Comparison of ENCODE assay signal across 10 cellular contexts in genomic region chr6:7728855-7729590, GRCh38. TPM values are rescaled to one million over a fixed set of nuclear protein-coding genes. Genes with fewer than 3 reads are reported as not detected.
DNase-seq lines count a peak whose midpoint lies in the region; ATAC-seq lines count a peak whose summit lies in the region.
"Had no signal": no experiment of that assay in that cellular context is flagged by ENCODE, and none has a peak within 500 bp of the region (broad histone marks: within the 10 kb centered on the region; RNA-seq: fewer than 3 reads in every experiment).

No MANE protein-coding gene starts in this region.

- H3K27me3 Mint-ChIP-seq in activated T-cell treated with anti-CD3 and anti-CD28 coated beads, Interleukin-2, amount 50 U/mL, for 72 hours (ENCODE audit: low read depth): peaks cover 85% of the 10 kb centered on the region
- H3K27me3 Mint-ChIP-seq in T-helper 17 cell: peaks cover 78% of the 10 kb centered on the region
- peaks cover 99% of the 10 kb centered on the region for H3K27me3 Mint-ChIP-seq in stimulated activated naive CD8-positive, alpha-beta T cell treated with anti-CD3 and anti-CD28 coated beads, Interleukin-15, amount 100 ng/mL, for 72 hours

- H3K36me3 Mint-ChIP-seq in activated T-cell treated with anti-CD3 and anti-CD28 coated beads, Interleukin-2, amount 50 U/mL, for 72 hours (ENCODE audit: insufficient read depth in 2 of 2): peaks cover 0 to 1% of the 10 kb centered on the region in 2 donors
- H3K36me3 Mint-ChIP-seq in T-helper 17 cell (ENCODE audit: low read depth): peaks cover 5% of the 10 kb centered on the region

- H3K27ac Mint-ChIP-seq in activated T-cell treated with anti-CD3 and anti-CD28 coated beads, Interleukin-2, amount 50 U/mL, for 72 hours: no peak overlapping the region
- no peak overlapping the region for H3K27ac Mint-ChIP-seq in T-helper 17 cell
- H3K27ac Mint-ChIP-seq in stimulated activated naive CD8-positive, alpha-beta T cell treated with anti-CD3 and anti-CD28 coated beads, Interleukin-15, amount 100 ng/mL, for 72 hours: no peak overlapping the region

- DNase-seq in activated T-cell treated with anti-CD3 and anti-CD28 coated beads, Interleukin-2, amount 50 U/mL, for 72 hours: no peak
- DNase-seq in activated T-cell treated with anti-CD3 and anti-CD28 coated beads for 4 hours (no peak), T-helper 17 cell (no peak), iPS-NIHi11 (ENCODE audit: low spot score) (peak; percentile 51), OCI-M1 (lab: John Stamatoyannopoulos, UW) (no peak), NCI-H2196 treated with DMSO at 0.1 percent for 48 hours (lab: John Stamatoyannopoulos, UW; ENCODE audit: unreplicated experiment) (no peak)
- DNase-seq in stimulated activated naive CD8-positive, alpha-beta T cell treated with anti-CD3 and anti-CD28 coated beads, Interleukin-15, amount 100 ng/mL, for 72 hours: no peak
- DNase-seq: NCI-H2081 had no signal

- peak overlapping the region; percentile 36 to 74 for H3K4me3 Mint-ChIP-seq in activated T-cell treated with anti-CD3 and anti-CD28 coated beads, Interleukin-2, amount 50 U/mL, for 72 hours
- peak overlapping the region; percentile 80 for H3K4me3 Mint-ChIP-seq in T-helper 17 cell
- peak overlapping the region; percentile 49 to 61 for H3K4me3 Mint-ChIP-seq in stimulated activated naive CD8-positive, alpha-beta T cell treated with anti-CD3 and anti-CD28 coated beads, Interleukin-15, amount 100 ng/mL, for 72 hours

- no peaks in the 10 kb centered on the region for H3K9me3 ChIP-seq in T-helper 17 cell (ENCODE audit: control insufficient read depth, low read length, poor library complexity, severe bottlenecking)
- H3K9me3 ChIP-seq: ovary had no signal

- H3K4me1 Mint-ChIP-seq in activated T-cell treated with anti-CD3 and anti-CD28 coated beads, Interleukin-2, amount 50 U/mL, for 72 hours (ENCODE audit: low read depth): peaks cover 15% of the 10 kb centered on the region
- H3K4me1 Mint-ChIP-seq in T-helper 17 cell: peaks cover 18% of the 10 kb centered on the region
- peaks cover 34% of the 10 kb centered on the region for H3K4me1 Mint-ChIP-seq in stimulated activated naive CD8-positive, alpha-beta T cell treated with anti-CD3 and anti-CD28 coated beads, Interleukin-15, amount 100 ng/mL, for 72 hours

- ATAC-seq in activated T-cell treated with anti-CD3 and anti-CD28 coated beads, Interleukin-2, amount 50 U/mL, for 72 hours (replicated peaks in 1 of 2): no peak
- ATAC-seq in T-helper 17 cell (no peak), HG02981 (IDR thresholded peaks at IDR 0.05; ENCODE audit: unreplicated experiment) (no peak)
- no peak for ATAC-seq in stimulated activated naive CD8-positive, alpha-beta T cell treated with anti-CD3 and anti-CD28 coated beads, Interleukin-15, amount 100 ng/mL, for 72 hours

- no peaks in the 10 kb centered on the region for H3K9me3 Mint-ChIP-seq in activated T-cell treated with anti-CD3 and anti-CD28 coated beads, Interleukin-2, amount 50 U/mL, for 72 hours
- no peaks in the 10 kb centered on the region for H3K9me3 Mint-ChIP-seq in stimulated activated naive CD8-positive, alpha-beta T cell treated with anti-CD3 and anti-CD28 coated beads, Interleukin-15, amount 100 ng/mL, for 72 hours

RNA-seq across cellular contexts. Expression of gene BMP6, which starts 3.1 kb away (rescaled TPM):
- total RNA-seq in activated T-cell treated with anti-CD3 and anti-CD28 coated beads, Interleukin-2, amount 50 U/mL, for 72 hours: 1 to 10 TPM in 1 of 2 donors, under 1 TPM in 1; 0.65 to 2.2 TPM
- total RNA-seq in T-helper 17 cell: 10 to 100 TPM in 1 of 2 donors, under 1 TPM in 1; 0.45 to 16.8 TPM
